8 cellular contexts compared by ENCODE assay signal in genomic region chr1:168224991-168225390, GRCh38. TPM values are rescaled to one million over a fixed set of nuclear protein-coding genes. Genes with fewer than 3 reads are reported as not detected.
DNase-seq lines count a peak whose midpoint lies in the region; ATAC-seq and TF ChIP-seq lines count a peak whose summit lies in the region.

No MANE protein-coding gene starts in this region.

- H3K27ac ChIP-seq in SJCRH30 (peak overlapping the region; percentile 91), skin epidermis (peak overlapping the region in 6 of 21 experiments; percentile 89 to 95 (median 94))

- peak overlapping the region; percentile 83 for H3K27ac Mint-ChIP-seq in activated CD8-positive, alpha-beta memory T cell treated with anti-CD3 and anti-CD28 coated beads, Interleukin-2, amount 10 ng/mL, durations not matched to agents 7 days and 5 days

- peaks cover 24% of the 10 kb centered on the region for H3K36me3 Mint-ChIP-seq in activated CD8-positive, alpha-beta memory T cell treated with anti-CD3 and anti-CD28 coated beads, Interleukin-2, amount 10 ng/mL, durations not matched to agents 7 days and 5 days

- ATAC-seq in activated CD8-positive, alpha-beta memory T cell treated with anti-CD3 and anti-CD28 coated beads, Interleukin-2, amount 10 ng/mL, durations not matched to agents 7 days and 5 days, result no peak
- no peak for ATAC-seq in GM21619 (IDR thresholded peaks at IDR 0.05; ENCODE audit: unreplicated experiment)
- ATAC-seq in mucosa of descending colon, result no peak

- H3K36me3 ChIP-seq in SJCRH30 (no peaks in the 10 kb centered on the region), mucosa of descending colon (ENCODE audit: low read depth) (no peaks in the 10 kb centered on the region)

- no peak for DNase-seq in activated CD8-positive, alpha-beta memory T cell treated with anti-CD3 and anti-CD28 coated beads, Interleukin-2, amount 10 ng/mL, durations not matched to agents 7 days and 5 days
- no peak for DNase-seq in activated CD8-positive, alpha-beta memory T cell treated with anti-CD3 and anti-CD28 coated beads, Interleukin-2, amount 50 U/mL, for 4 hours
- DNase-seq in SJCRH30 (peak in 1 of 2 experiments; percentile 6), fibroblast of pulmonary artery (ENCODE audit: low read depth) (no peak), hepatic stellate cell (ENCODE audit: low spot score) (no peak), mucosa of descending colon (no peak)

- H3K4me3 ChIP-seq in SJCRH30 (peak overlapping the region; percentile 89), fibroblast of pulmonary artery (replicated peaks; ENCODE audit: low read depth, low read length) (peak overlapping the region; percentile 80), skin epidermis (peak overlapping the region in 4 of 7 experiments; percentile 85 to 94 (median 88)), mucosa of descending colon (no peak overlapping the region)

- H3K9me3 ChIP-seq in SJCRH30 (replicated peaks), result no peaks in the 10 kb centered on the region; the same call in 1 of the 2 replicates
- H3K9me3 ChIP-seq in mucosa of descending colon, result no peaks in the 10 kb centered on the region

- H3K4me3 Mint-ChIP-seq in activated CD8-positive, alpha-beta memory T cell treated with anti-CD3 and anti-CD28 coated beads, Interleukin-2, amount 10 ng/mL, durations not matched to agents 7 days and 5 days, result peak overlapping the region; percentile 91

- CTCF ChIA-PET in activated CD8-positive, alpha-beta memory T cell treated with anti-CD3 and anti-CD28 coated beads, Interleukin-2, amount 10 ng/mL, durations not matched to agents 7 days and 5 days (lab: Charles Lee), result interaction anchor here (1.1 to 5.2 kb wide), 5 partner anchors 8 to 200 kb away, joined by 3 to 65 read pairs (median 6); no protein-coding TSS in a partner anchor

- intact Hi-C loops in mucosa of descending colon (cut with DNase I, micrococcal nuclease), result no loop called here

- H3K27me3 Mint-ChIP-seq in activated CD8-positive, alpha-beta memory T cell treated with anti-CD3 and anti-CD28 coated beads, Interleukin-2, amount 10 ng/mL, durations not matched to agents 7 days and 5 days, result peaks cover 2% of the 10 kb centered on the region

- peaks cover 54% of the 10 kb centered on the region for H3K4me1 Mint-ChIP-seq in activated CD8-positive, alpha-beta memory T cell treated with anti-CD3 and anti-CD28 coated beads, Interleukin-2, amount 10 ng/mL, durations not matched to agents 7 days and 5 days

- H3K9me3 Mint-ChIP-seq in activated CD8-positive, alpha-beta memory T cell treated with anti-CD3 and anti-CD28 coated beads, Interleukin-2, amount 10 ng/mL, durations not matched to agents 7 days and 5 days (ENCODE audit: low read depth), result no peaks in the 10 kb centered on the region

- TF ChIP-seq CTCF in fibroblast of pulmonary artery (IDR thresholded peaks at IDR 0.05; ENCODE audit: low read length, missing control alignments), result no peak
- TF ChIP-seq CTCF in mucosa of descending colon (IDR thresholded peaks at IDR 0.05), result no peak

- H3K4me1 ChIP-seq in SJCRH30 (peaks cover 4% of the 10 kb centered on the region), mucosa of descending colon (ENCODE audit: low read depth) (peaks cover 18% of the 10 kb centered on the region)

- H3K27me3 ChIP-seq in SJCRH30, result no peaks in the 10 kb centered on the region

RNA-seq across cellular contexts. Expression of gene SFT2D2, which starts 0.8 kb away (rescaled TPM):
- 10 to 100 TPM; 63.2 to 65.9 TPM for total RNA-seq in activated CD8-positive, alpha-beta memory T cell treated with anti-CD3 and anti-CD28 coated beads, Interleukin-2, amount 10 ng/mL, durations not matched to agents 7 days and 5 days
- 30.5 and 33.6 TPM in 2 replicates for total RNA-seq in SJCRH30 (2014; rRNA removed; shearing (Covaris generic))
- total RNA-seq in mucosa of descending colon, result 10 to 100 TPM; 62.0 to 87.0 (median 70.6) TPM

RNA-seq across cellular contexts. Expression of gene TIPRL, which starts 46.2 kb away (rescaled TPM):
- total RNA-seq in activated CD8-positive, alpha-beta memory T cell treated with anti-CD3 and anti-CD28 coated beads, Interleukin-2, amount 10 ng/mL, durations not matched to agents 7 days and 5 days, result 10 to 100 TPM; 41.4 to 52.1 TPM
- 36.9 and 41.5 TPM in 2 replicates for total RNA-seq in SJCRH30 (2014; rRNA removed; shearing (Covaris generic))
- 10 to 100 TPM; 30.1 to 37.4 (median 33.5) TPM for total RNA-seq in mucosa of descending colon

RNA-seq across cellular contexts. Expression of gene TBX19, which starts 55.7 kb away (rescaled TPM):
- total RNA-seq in activated CD8-positive, alpha-beta memory T cell treated with anti-CD3 and anti-CD28 coated beads, Interleukin-2, amount 10 ng/mL, durations not matched to agents 7 days and 5 days, result 1 to 10 TPM; 2.0 to 3.6 TPM
- 0.79 and 1.1 TPM in 2 replicates for total RNA-seq in SJCRH30 (2014; rRNA removed; shearing (Covaris generic))
- 1 to 10 TPM; 1.1 to 2.6 (median 2.3) TPM for total RNA-seq in mucosa of descending colon
